ENCODE assay signal across 19 cellular contexts in genomic region chr1:12294076-12294475, GRCh38.
DNase-seq lines count a peak whose midpoint lies in the region; ATAC-seq, FAIRE-seq and TF ChIP-seq lines count a peak whose summit lies in the region.
"Had no signal": no experiment of that assay in that cellular context is flagged by ENCODE, and none has a peak within 500 bp of the region (broad histone marks: within the 10 kb centered on the region; RNA-seq: fewer than 3 reads in every experiment).

No MANE protein-coding gene starts in this region.

- H2AFZ ChIP-seq in mammary epithelial cell (ENCODE audit: low read depth, low read length), result no peak overlapping the region
- no peak overlapping the region for H2AFZ ChIP-seq in astrocyte (ENCODE audit: low read depth, low read length)

- peaks cover 6% of the 10 kb centered on the region for H3K4me1 ChIP-seq in mammary epithelial cell (ENCODE audit: insufficient read depth, low read length)
- H3K4me1 ChIP-seq in astrocyte (ENCODE audit: insufficient read depth, low read length), result peaks cover 13% of the 10 kb centered on the region
- H3K4me1 ChIP-seq in CD8-positive, alpha-beta T cell (ENCODE audit: insufficient read depth, low read length), result no peaks in the 10 kb centered on the region

- H3K36me3 ChIP-seq in mammary epithelial cell (ENCODE audit: insufficient read depth, low read length), result peaks cover 16% of the 10 kb centered on the region
- H3K36me3 ChIP-seq in astrocyte (ENCODE audit: insufficient read depth, low read length), result peaks cover 18% of the 10 kb centered on the region
- peaks cover 36% of the 10 kb centered on the region for H3K36me3 ChIP-seq in CD8-positive, alpha-beta T cell (ENCODE audit: insufficient read depth, low read length)

- peak; percentile 8 for DNase-seq in MCF 10A (ENCODE audit: unreplicated experiment)
- DNase-seq in mammary epithelial cell, result no peak
- peak; percentile 77 for DNase-seq in astrocyte (ENCODE audit: low read depth)
- peak; percentile 59 for DNase-seq in fibroblast of pulmonary artery (ENCODE audit: low read depth)
- DNase-seq in NCI-H1417 (lab: John Stamatoyannopoulos, UW), result no peak
- no peak for DNase-seq in activated CD4-positive, alpha-beta memory T cell treated with anti-CD3 and anti-CD28 coated beads for 36 hours
- no peak for DNase-seq in CD8-positive, alpha-beta T cell
- DNase-seq in SW 1271 (lab: John Stamatoyannopoulos, UW), result no peak
- DNase-seq: 8988T, C1 segment of cervical spinal cord, COR-L47, DMS153, H9, NCI-H1092 treated with DMSO at 0.1 percent for 48 hours, NCI-H187 treated with DMSO at 0.1 percent for 48 hours, NCI-H2171, NCI-H774 had no signal

- TF ChIP-seq CTCF in MCF 10A (IDR thresholded peaks at IDR 0.05; ENCODE audit: unreplicated experiment), result no peak
- no peak for TF ChIP-seq CTCF in mammary epithelial cell (conservative IDR thresholded peaks at IDR 0.05 in 1 of 2, IDR thresholded peaks at IDR 0.05 in 1 of 2; ENCODE audit: extremely low read depth in 1 of 2, insufficient read depth in 1 of 2, low read depth in 1 of 2, low read length in 2 of 2)
- TF ChIP-seq CTCF in astrocyte (IDR thresholded peaks at IDR 0.05; ENCODE audit: insufficient read depth, low read depth, low read length), result no peak
- TF ChIP-seq CTCF in fibroblast of pulmonary artery (IDR thresholded peaks at IDR 0.05; ENCODE audit: low read length, missing control alignments), result no peak
- no peak for TF ChIP-seq CTCF in CD8-positive, alpha-beta T cell (IDR thresholded peaks at IDR 0.05)

- H3K4me1 Mint-ChIP-seq in MCF 10A (ENCODE audit: insufficient read depth, unreplicated experiment) (no peaks in the 10 kb centered on the region), astrocyte (ENCODE audit: low read depth, unreplicated experiment) (no peaks in the 10 kb centered on the region)
- peaks cover 24% of the 10 kb centered on the region for H3K4me1 Mint-ChIP-seq in activated CD4-positive, alpha-beta memory T cell treated with anti-CD3 and anti-CD28 coated beads for 36 hours (ENCODE audit: low read depth)
- H3K4me1 Mint-ChIP-seq in CD8-positive, alpha-beta T cell (ENCODE audit: low read depth), result no peaks in the 10 kb centered on the region
- H3K4me1 Mint-ChIP-seq: H9 had no signal

- H3K4me3 ChIP-seq in mammary epithelial cell (replicated peaks in 1 of 3; ENCODE audit: insufficient read depth in 1 of 3, low read depth in 2 of 3, low read length in 3 of 3), result no peak overlapping the region
- no peak overlapping the region for H3K4me3 ChIP-seq in astrocyte (ENCODE audit: insufficient read depth, low read depth, low read length)
- no peak overlapping the region for H3K4me3 ChIP-seq in fibroblast of pulmonary artery (replicated peaks; ENCODE audit: low read depth, low read length)
- H3K4me3 ChIP-seq in CD8-positive, alpha-beta T cell (ENCODE audit: low read depth, low read length), result no peak overlapping the region

- peaks cover 4% of the 10 kb centered on the region for H3K79me2 ChIP-seq in mammary epithelial cell (ENCODE audit: insufficient read depth, low read length)
- H3K79me2 ChIP-seq in astrocyte (ENCODE audit: insufficient read depth, low read length), result no peaks in the 10 kb centered on the region

- H4K20me1 ChIP-seq in mammary epithelial cell (ENCODE audit: insufficient read depth, low read length) (no peaks in the 10 kb centered on the region), astrocyte (ENCODE audit: insufficient read depth, low read length) (no peaks in the 10 kb centered on the region)

- H3K27ac ChIP-seq in mammary epithelial cell (ENCODE audit: insufficient read depth, low read depth, low read length) (no peak overlapping the region), astrocyte (ENCODE audit: low read depth, low read length) (no peak overlapping the region)
- H3K27ac ChIP-seq in CD8-positive, alpha-beta T cell (ENCODE audit: low read depth, low read length), result no peak overlapping the region

- H3K9me3 ChIP-seq in mammary epithelial cell (replicated peaks; ENCODE audit: insufficient read depth, low read length) (no peaks in the 10 kb centered on the region), astrocyte (ENCODE audit: insufficient read depth, low read depth, low read length) (no peaks in the 10 kb centered on the region)
- no peaks in the 10 kb centered on the region for H3K9me3 ChIP-seq in CD8-positive, alpha-beta T cell (ENCODE audit: low read length)

- H3K4me3 Mint-ChIP-seq in MCF 10A (ENCODE audit: unreplicated experiment) (no peak overlapping the region), astrocyte (ENCODE audit: unreplicated experiment) (no peak overlapping the region)
- no peak overlapping the region for H3K4me3 Mint-ChIP-seq in activated CD4-positive, alpha-beta memory T cell treated with anti-CD3 and anti-CD28 coated beads for 36 hours
- H3K4me3 Mint-ChIP-seq in CD8-positive, alpha-beta T cell, result no peak overlapping the region
- H3K4me3 Mint-ChIP-seq: H9 had no signal

- H3K27me3 ChIP-seq in mammary epithelial cell (ENCODE audit: insufficient read depth, low read length), result no peaks in the 10 kb centered on the region
- H3K27me3 ChIP-seq in astrocyte (ENCODE audit: insufficient read depth, low read length), result no peaks in the 10 kb centered on the region
- H3K27me3 ChIP-seq in CD8-positive, alpha-beta T cell (ENCODE audit: insufficient read depth, low read length), result no peaks in the 10 kb centered on the region

- no peak overlapping the region for H3K27ac Mint-ChIP-seq in MCF 10A (ENCODE audit: low read depth, unreplicated experiment)
- no peak overlapping the region for H3K27ac Mint-ChIP-seq in astrocyte (ENCODE audit: unreplicated experiment)
- no peak overlapping the region for H3K27ac Mint-ChIP-seq in activated CD4-positive, alpha-beta memory T cell treated with anti-CD3 and anti-CD28 coated beads for 36 hours
- no peak overlapping the region for H3K27ac Mint-ChIP-seq in CD8-positive, alpha-beta T cell

- no peaks in the 10 kb centered on the region for H3K27me3 Mint-ChIP-seq in MCF 10A (ENCODE audit: insufficient read depth, unreplicated experiment)
- no peaks in the 10 kb centered on the region for H3K27me3 Mint-ChIP-seq in astrocyte (ENCODE audit: low read depth, unreplicated experiment)
- no peaks in the 10 kb centered on the region for H3K27me3 Mint-ChIP-seq in activated CD4-positive, alpha-beta memory T cell treated with anti-CD3 and anti-CD28 coated beads for 36 hours
- H3K27me3 Mint-ChIP-seq in CD8-positive, alpha-beta T cell (ENCODE audit: low read depth), result no peaks in the 10 kb centered on the region

- H3K4me2 ChIP-seq in mammary epithelial cell (ENCODE audit: insufficient read depth, low read depth, low read length), result no peak overlapping the region
- no peak overlapping the region for H3K4me2 ChIP-seq in astrocyte (ENCODE audit: low read length)

- no peak for ATAC-seq in CD8-positive, alpha-beta T cell
- ATAC-seq: Panc1, Right ventricle myocardium inferior had no signal

- BruUV-seq in MCF 10A (replicated peaks; lab: Mats Ljungman, UMichigan), result no TSS peak
- BruUV-seq in mammary epithelial cell (replicated peaks; lab: Mats Ljungman, UMichigan), result no TSS peak

- FAIRE-seq in astrocyte (lab: Jason Lieb, UNC), result no peak

- CTCF ChIA-PET in MCF 10A (lab: Yijun Ruan, JAX) (interaction anchor here (0.6 to 2.2 kb wide), 4 partner anchors 18 to 364 kb away, joined by 3 to 10 read pairs (median 4); no protein-coding TSS in a partner anchor), mammary epithelial cell (lab: Charles Lee; ENCODE audit: low non-redundant PET) (interaction anchor here (0.5 kb wide), 1 partner anchor 386 kb away, joined by 3 read pairs; no protein-coding TSS in a partner anchor)
- CTCF ChIA-PET in activated CD4-positive, alpha-beta memory T cell treated with anti-CD3 and anti-CD28 coated beads for 36 hours (lab: Charles Lee), result interaction anchor here (0.9 to 1.1 kb wide), 3 partner anchors 11 to 169 kb away, joined by 3 to 5 read pairs (median 3); no protein-coding TSS in a partner anchor
- CTCF ChIA-PET in CD8-positive, alpha-beta T cell (lab: Charles Lee), result interaction anchor here (0.9 kb wide), 1 partner anchor 114 kb away, joined by 3 read pairs; no protein-coding TSS in a partner anchor

- in situ Hi-C loops in mammary epithelial cell (cut with MboI; ENCODE audit: low sequenced_read_pairs in 2 of 2), result loop anchor here in 1 of 2 donors (25.0 kb wide), 1 partner anchor 318 kb away; the partner anchor contains the start of gene DHRS3

- H3K9me3 Mint-ChIP-seq in MCF 10A (ENCODE audit: unreplicated experiment) (no peaks in the 10 kb centered on the region), astrocyte (ENCODE audit: unreplicated experiment) (no peaks in the 10 kb centered on the region)
- H3K9me3 Mint-ChIP-seq in activated CD4-positive, alpha-beta memory T cell treated with anti-CD3 and anti-CD28 coated beads for 36 hours, result no peaks in the 10 kb centered on the region
- H3K9me3 Mint-ChIP-seq in CD8-positive, alpha-beta T cell, result no peaks in the 10 kb centered on the region
- H3K9me3 Mint-ChIP-seq: H9 had no signal

- H3K9ac ChIP-seq in mammary epithelial cell (ENCODE audit: insufficient read depth, low read length) (no peak overlapping the region), astrocyte (ENCODE audit: low read length) (no peak overlapping the region)

- intact Hi-C loops in MCF 10A (cut with micrococcal nuclease) (no loop called here), mammary epithelial cell (cut with micrococcal nuclease) (no loop called here)
- intact Hi-C loops in activated CD4-positive, alpha-beta memory T cell treated with anti-CD3 and anti-CD28 coated beads for 36 hours (cut with micrococcal nuclease), result loop anchor here (10.0 kb wide), 1 partner anchor 91 kb away; no protein-coding TSS in a partner anchor
- intact Hi-C loops in CD8-positive, alpha-beta T cell (cut with DNase I, micrococcal nuclease), result no loop called here

- peaks cover 77% of the 10 kb centered on the region for H3K36me3 Mint-ChIP-seq in MCF 10A (ENCODE audit: insufficient read depth, unreplicated experiment)
- peaks cover 10% of the 10 kb centered on the region for H3K36me3 Mint-ChIP-seq in astrocyte (ENCODE audit: low read depth, unreplicated experiment)
- peaks cover 26% of the 10 kb centered on the region for H3K36me3 Mint-ChIP-seq in activated CD4-positive, alpha-beta memory T cell treated with anti-CD3 and anti-CD28 coated beads for 36 hours
- peaks cover 80% of the 10 kb centered on the region for H3K36me3 Mint-ChIP-seq in CD8-positive, alpha-beta T cell

- POLR2A ChIA-PET in MCF 10A (lab: Yijun Ruan, JAX), result no interaction called here
- POLR2A ChIA-PET in activated CD4-positive, alpha-beta memory T cell treated with anti-CD3 and anti-CD28 coated beads for 36 hours (lab: Charles Lee), result no interaction called here
- POLR2A ChIA-PET in CD8-positive, alpha-beta T cell (lab: Charles Lee), result no interaction called here

- WGBS in mammary epithelial cell (ENCODE audit: low coverage, missing lambda C conversion rate), result 100% methylated on average over 3 of the region's 3 CpGs

- dilution Hi-C loops in mammary epithelial cell (cut with HindIII; ENCODE audit: low sequenced_read_pairs), result no loop called here

Comparison
In these comparisons a context has a peak if more than half of its experiments do, and no peak if none do; other contexts are left out.
1. DNase-seq: peak in MCF 10A (single experiment), astrocyte (single experiment) and fibroblast of pulmonary artery (single experiment); none in mammary epithelial cell (single experiment), NCI-H1417 (0 of 3), activated CD4-positive, alpha-beta memory T cell treated with anti-CD3 and anti-CD28 coated beads for 36 hours (single experiment), CD8-positive, alpha-beta T cell (0 of 7) and SW 1271 (0 of 2).